Comparison of ENCODE assay signal across 8 cellular contexts in the genomic region with DNA sequence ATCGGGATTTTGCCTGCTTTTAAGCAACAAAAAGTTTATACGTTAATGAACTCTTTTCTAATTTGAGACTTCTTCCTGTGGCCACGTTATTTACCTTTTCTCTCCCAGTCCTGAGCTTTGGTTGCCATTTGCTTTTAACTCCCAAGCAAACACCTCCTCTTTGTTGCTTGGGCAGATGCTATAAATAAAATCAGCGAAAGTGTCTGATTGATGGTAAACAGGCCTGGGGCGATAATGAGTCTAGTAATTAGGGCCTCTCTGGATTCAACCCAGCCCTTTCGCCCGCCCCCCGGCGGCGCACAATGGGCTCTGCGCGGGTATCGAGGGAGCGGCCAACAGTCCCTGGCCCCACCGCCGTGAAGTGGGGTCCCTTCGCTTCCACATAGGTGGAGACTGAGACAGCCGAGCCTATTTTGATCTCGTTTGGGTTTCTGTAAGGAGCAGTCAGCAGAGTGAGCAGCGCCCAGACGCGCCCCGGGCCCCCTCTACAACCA. TPM values are rescaled to one million over a fixed set of nuclear protein-coding genes. Genes with fewer than 3 reads are reported as not detected.
A peak's percentile ranks its signal among the peaks of the same experiment; 100 is the strongest.
DNase-seq lines count a peak whose midpoint lies in the region; ATAC-seq and TF ChIP-seq lines count a peak whose summit lies in the region.

No MANE protein-coding gene starts in this region.

- H3K27me3 ChIP-seq in colonic mucosa (no peaks in the 10 kb centered on the region), mucosa of rectum (ENCODE audit: control insufficient read depth in 2 of 2, insufficient read depth in 2 of 2, low read length in 2 of 2) (peaks cover 0 to 5% of the 10 kb centered on the region in 2 donors)

- no peak for TF ChIP-seq CTCF in colonic mucosa (IDR thresholded peaks at IDR 0.05)

- peak; percentile 20 for ATAC-seq in HG02943 (IDR thresholded peaks at IDR 0.05; ENCODE audit: low read depth, unreplicated experiment)

- H3K9ac ChIP-seq in colonic mucosa (ENCODE audit: low read depth in 2 of 2, low read length in 2 of 2), result no peak overlapping the region
- H3K9ac ChIP-seq in mucosa of rectum (ENCODE audit: low read depth in 1 of 2, low read length in 2 of 2), result peak overlapping the region in 1 of 2 donors; percentile 16

- H3K36me3 ChIP-seq in colonic mucosa (no peaks in the 10 kb centered on the region), mucosa of rectum (ENCODE audit: control insufficient read depth in 2 of 2, insufficient read depth in 2 of 2, low read length in 2 of 2) (no peaks in the 10 kb centered on the region)

- H3K4me3 ChIP-seq in colonic mucosa, result peak overlapping the region; percentile 55
- H3K4me3 ChIP-seq in mucosa of rectum (ENCODE audit: low read length in 2 of 2), result peak overlapping the region; percentile 65 to 79

- H3K4me1 ChIP-seq in colonic mucosa, result no peaks in the 10 kb centered on the region
- H3K4me1 ChIP-seq in mucosa of rectum (ENCODE audit: control insufficient read depth in 2 of 2, insufficient read depth in 2 of 2, low read length in 2 of 2), result peaks cover 4 to 8% of the 10 kb centered on the region in 2 donors

- H3K27ac ChIP-seq in colonic mucosa (no peak overlapping the region), mucosa of rectum (ENCODE audit: low read depth in 2 of 2, low read length in 2 of 2) (no peak overlapping the region)

- H3K9me3 ChIP-seq in colonic mucosa (no peaks in the 10 kb centered on the region), mucosa of rectum (ENCODE audit: control insufficient read depth in 2 of 2, low read length in 2 of 2) (no peaks in the 10 kb centered on the region)

- DNase-seq in activated CD4-positive, alpha-beta T cell treated with anti-CD3 and anti-CD28 coated beads for 48 hours, result peak; percentile 11
- DNase-seq in activated CD4-positive, alpha-beta T cell treated with anti-CD3 and anti-CD28 coated beads, Interleukin-2, amount 50 U/mL, for 4 hours, result no peak
- peak; percentile 64 for DNase-seq in NCI-H526 treated with DMSO at 0.1 percent for 48 hours (lab: John Stamatoyannopoulos, UW)
- no peak for DNase-seq in colonic mucosa
- DNase-seq in NCI-H446 treated with DMSO at 0.1 percent for 48 hours (lab: John Stamatoyannopoulos, UW), result no peak
- DNase-seq in GM03348 (ENCODE audit: low spot score), result no peak

- intact Hi-C loops in colonic mucosa (cut with DNase I), result no loop called here

RNA-seq across cellular contexts. Expression of gene CLGN, which starts 0.8 kb away (rescaled TPM):
- total RNA-seq in colonic mucosa, result under 1 TPM; 0.25 to 0.40 TPM

RNA-seq across cellular contexts. Expression of gene SCOC, which starts 53.2 kb away (rescaled TPM):
- total RNA-seq in colonic mucosa, result 10 to 100 TPM; 58.5 to 65.0 TPM

Comparison
In these comparisons a context has a peak if more than half of its experiments do, and no peak if none do; other contexts are left out.
1. DNase-seq: peak in activated CD4-positive, alpha-beta T cell treated with anti-CD3 and anti-CD28 coated beads for 48 hours (single experiment) and NCI-H526 treated with DMSO at 0.1 percent for 48 hours (single experiment); none in activated CD4-positive, alpha-beta T cell treated with anti-CD3 and anti-CD28 coated beads, Interleukin-2, amount 50 U/mL, for 4 hours (0 of 2), colonic mucosa (single experiment), NCI-H446 treated with DMSO at 0.1 percent for 48 hours (single experiment) and GM03348 (single experiment).